Comparison of ENCODE assay signal across 1 cellular context in the genomic region with DNA sequence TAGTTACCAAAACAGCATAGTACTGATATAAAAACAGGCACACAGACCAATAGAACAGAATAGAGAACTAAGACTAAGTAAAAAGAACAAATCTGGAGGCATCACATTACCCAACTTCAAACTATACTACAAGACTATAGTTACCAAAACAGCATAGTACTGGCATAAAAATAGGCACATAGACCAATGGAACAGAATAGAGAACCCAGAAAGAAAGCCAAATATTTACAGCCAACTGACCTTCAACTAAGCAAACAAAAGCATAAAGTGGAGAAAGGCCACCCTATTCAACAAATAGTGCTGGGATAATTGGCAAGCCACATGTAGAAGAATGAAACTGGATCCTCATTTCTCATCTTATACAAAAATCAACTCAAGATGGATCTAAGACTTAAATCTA.
TF ChIP-seq lines count a peak whose summit lies in the region.
"Not testable (repeated sequence)": the region's sequence is repeated elsewhere in the genome, so short reads cannot be mapped to it uniquely, and the experiment has no call there.

No MANE protein-coding gene starts in this region.

TF ChIP-seq in HepG2, 621 proteins besides CTCF, POLR2A, EP300 and RAD21 (continued from another document):
- TF ChIP-seq AHDC1 (CRISPR knock-in tag; IDR thresholded peaks at IDR 0.05; ENCODE audit: borderline replicate concordance) (peak; percentile 82; the same call in 1 of the 2 replicates), SIX1 (CRISPR knock-in tag; IDR thresholded peaks at IDR 0.05; ENCODE audit: borderline replicate concordance) (peak; percentile 53; the same call in 1 of the 2 replicates), SOX13 (CRISPR knock-in tag; conservative IDR thresholded peaks at IDR 0.05 in 1 of 2, IDR thresholded peaks at IDR 0.05 in 1 of 2) (peak in 1 of 2 experiments; percentile 76; a peak in 2 of 4 replicates), BCL6 (CRISPR knock-in tag; IDR thresholded peaks at IDR 0.05) (peak; percentile 18; the same call in 1 of the 2 replicates), FOXA3 (CRISPR knock-in tag; IDR thresholded peaks at IDR 0.05) (peak; percentile 80), HMG20A (CRISPR knock-in tag; IDR thresholded peaks at IDR 0.05; ENCODE audit: borderline replicate concordance) (peak; percentile 49; the same call in 1 of the 2 replicates), MED1 (CRISPR knock-in tag; IDR thresholded peaks at IDR 0.05) (0 out of 2 replicates have a peak, but pooled peaks have one; percentile 23), ZMYM2 (CRISPR knock-in tag; IDR thresholded peaks at IDR 0.05) (peak; percentile 86), KDM1A (CRISPR knock-in tag; IDR thresholded peaks at IDR 0.05) (peak; percentile 91), RXRB (CRISPR knock-in tag; IDR thresholded peaks at IDR 0.05; ENCODE audit: borderline replicate concordance) (peak; percentile 46), ARID5B (CRISPR knock-in tag; IDR thresholded peaks at IDR 0.05) (peak; percentile 72), FOXO1 (CRISPR knock-in tag; IDR thresholded peaks at IDR 0.05) (peak; percentile 37; the same call in 1 of the 2 replicates), SOX6 (CRISPR knock-in tag; IDR thresholded peaks at IDR 0.05) (peak; percentile 50), FOXP1 (CRISPR knock-in tag; IDR thresholded peaks at IDR 0.05) (peak; percentile 66; the same call in 1 of the 2 replicates), GATAD2A (CRISPR knock-in tag; IDR thresholded peaks at IDR 0.05) (peak; percentile 77), RARA (CRISPR knock-in tag; IDR thresholded peaks at IDR 0.05) (peak; percentile 61), SIX4 (CRISPR knock-in tag; IDR thresholded peaks at IDR 0.05) (0 out of 2 replicates have a peak, but pooled peaks have one; percentile 39), FOXA1 (IDR thresholded peaks at IDR 0.05) (peak; percentile 18; the same call in 1 of the 2 replicates), FOXA1 (CRISPR knock-in tag; IDR thresholded peaks at IDR 0.05) (peak; percentile 62; the same call in 1 of the 2 replicates), ZMYM4 (CRISPR knock-in tag; IDR thresholded peaks at IDR 0.05) (peak; percentile 53; the same call in 1 of the 2 replicates)
- TF ChIP-seq SOX13, SOX6, FOXP1 (IDR thresholded peaks at IDR 0.05): not testable (repeated sequence)
- TF ChIP-seq, protein P1, sequence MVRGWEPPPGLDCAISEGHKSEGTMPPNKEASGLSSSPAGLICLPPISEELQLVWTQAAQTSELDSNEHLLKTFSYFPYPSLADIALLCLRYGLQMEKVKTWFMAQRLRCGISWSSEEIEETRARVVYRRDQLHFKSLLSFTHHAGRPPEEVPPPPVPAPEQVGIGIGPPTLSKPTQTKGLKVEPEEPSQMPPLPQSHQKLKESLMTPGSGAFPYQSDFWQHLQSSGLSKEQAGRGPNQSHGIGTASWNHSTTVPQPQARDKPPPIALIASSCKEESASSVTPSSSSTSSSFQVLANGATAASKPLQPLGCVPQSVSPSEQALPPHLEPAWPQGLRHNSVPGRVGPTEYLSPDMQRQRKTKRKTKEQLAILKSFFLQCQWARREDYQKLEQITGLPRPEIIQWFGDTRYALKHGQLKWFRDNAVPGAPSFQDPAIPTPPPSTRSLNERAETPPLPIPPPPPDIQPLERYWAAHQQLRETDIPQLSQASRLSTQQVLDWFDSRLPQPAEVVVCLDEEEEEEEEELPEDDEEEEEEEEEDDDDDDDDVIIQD (CRISPR knock-in tag; IDR thresholded peaks at IDR 0.05; ENCODE audit: low read depth), result peak; percentile 93; the same call in 1 of the 2 replicates
